ENCODE assay signal across 16 cellular contexts in genomic region chr2:10629819-10630532, GRCh38. TPM values are rescaled to one million over a fixed set of nuclear protein-coding genes. Genes with fewer than 3 reads are reported as not detected.
DNase-seq lines count a peak whose midpoint lies in the region; ATAC-seq, FAIRE-seq and TF ChIP-seq lines count a peak whose summit lies in the region.
"Had no signal": no experiment of that assay in that cellular context is flagged by ENCODE, and none has a peak within 500 bp of the region (broad histone marks: within the 10 kb centered on the region; RNA-seq: fewer than 3 reads in every experiment).

No MANE protein-coding gene starts in this region.

- no peak overlapping the region; the same call in none of the 2 replicates for H3K4me2 ChIP-seq in HepG2 (ENCODE audit: low read depth, low read length)

- peak; percentile 18 for FAIRE-seq in HepG2 (lab: Jason Lieb, UNC)
- FAIRE-seq in small intestine (lab: Jason Lieb, UNC) = no peak
- FAIRE-seq: HTR-8/SVneo had no signal

- peaks cover 3 to 10% of the 10 kb centered on the region in 2 experiments for H3K36me3 ChIP-seq in HepG2 (replicated peaks in 1 of 2; ENCODE audit: control insufficient read depth in 1 of 2, insufficient read depth in 2 of 2, low read length in 2 of 2)
- no peaks in the 10 kb centered on the region for H3K36me3 ChIP-seq in right lobe of liver
- peaks cover 0 to 4% of the 10 kb centered on the region in 2 donors for H3K36me3 ChIP-seq in body of pancreas (replicated peaks in 1 of 2; ENCODE audit: insufficient read depth in 1 of 2, low read depth in 2 of 2)
- H3K36me3 ChIP-seq in small intestine (ENCODE audit: control insufficient read depth in 2 of 2, insufficient read depth in 2 of 2, low read length in 2 of 2) = peaks cover 0 to 2% of the 10 kb centered on the region in 2 donors

- TF ChIP-seq POLR2A in HepG2 (IDR thresholded peaks at IDR 0.05; ENCODE audit: insufficient read depth in 1 of 2, low read depth in 2 of 2, low read length in 2 of 2) = no peak
- no peak for TF ChIP-seq POLR2A in right lobe of liver (IDR thresholded peaks at IDR 0.05)
- no peak for TF ChIP-seq POLR2A in body of pancreas (IDR thresholded peaks at IDR 0.05)

- peak in 1 of 2 experiments; percentile 43; a peak in 1 of 4 replicates for TF ChIP-seq EP300 in HepG2 (IDR thresholded peaks at IDR 0.05; ENCODE audit: low read depth in 2 of 2, low read length in 2 of 2)
- TF ChIP-seq EP300 in HepG2 (CRISPR knock-in tag; IDR thresholded peaks at IDR 0.05; ENCODE audit: borderline replicate concordance) = no peak

- CTCF ChIA-PET in HepG2 (lab: Yijun Ruan, JAX; ENCODE audit: low intra/inter-chr PET ratio, low total read pairs) = no interaction called here

- BruUV-seq in HepG2 (replicated peaks; lab: Mats Ljungman, UMichigan) = no TSS peak

- TF ChIP-seq RAD21 in HepG2 (CRISPR knock-in tag; IDR thresholded peaks at IDR 0.05) = no peak

- H3K27me3 Mint-ChIP-seq in activated CD4-positive, alpha-beta T cell treated with anti-CD3 and anti-CD28 coated beads, Interleukin-2, amount 10 ng/mL, durations not matched to agents 24 days and 14 days = no peaks in the 10 kb centered on the region
- H3K27me3 Mint-ChIP-seq: B cell; CD4-positive, alpha-beta memory T cell had no signal

- H3K36me3 Mint-ChIP-seq in activated CD4-positive, alpha-beta T cell treated with anti-CD3 and anti-CD28 coated beads, Interleukin-2, amount 10 ng/mL, durations not matched to agents 24 days and 14 days (ENCODE audit: low read depth) = peaks cover 41% of the 10 kb centered on the region

- peak; percentile 80 for ATAC-seq in HepG2
- no peak for ATAC-seq in right lobe of liver
- peak; percentile 42 for ATAC-seq in body of pancreas

- H3K27ac ChIP-seq in HepG2 (ENCODE audit: extremely low read length, insufficient read depth, low read length) (peak overlapping the region; percentile 34), right lobe of liver (no peak overlapping the region), body of pancreas (no peak overlapping the region), small intestine (ENCODE audit: low read depth in 1 of 2, low read length in 1 of 2) (no peak overlapping the region)

- H2AFZ ChIP-seq in HepG2 (ENCODE audit: low read length) = no peak overlapping the region

- H3K4me3 ChIP-seq in HepG2 (replicated peaks in 1 of 3; ENCODE audit: insufficient read depth in 1 of 3, low read depth in 2 of 3, low read length in 3 of 3) (no peak overlapping the region), right lobe of liver (no peak overlapping the region), body of pancreas (no peak overlapping the region), small intestine (ENCODE audit: low read depth in 1 of 2, low read length in 2 of 2) (no peak overlapping the region)

- H3K9me3 Mint-ChIP-seq in activated CD4-positive, alpha-beta T cell treated with anti-CD3 and anti-CD28 coated beads, Interleukin-2, amount 10 ng/mL, durations not matched to agents 24 days and 14 days = no peaks in the 10 kb centered on the region
- H3K9me3 Mint-ChIP-seq: CD4-positive, alpha-beta memory T cell; H9 had no signal

- H3K4me1 Mint-ChIP-seq in activated CD4-positive, alpha-beta T cell treated with anti-CD3 and anti-CD28 coated beads, Interleukin-2, amount 10 ng/mL, durations not matched to agents 24 days and 14 days = peaks cover 32% of the 10 kb centered on the region
- H3K4me1 Mint-ChIP-seq: B cell, H9 had no signal

- intact Hi-C loops in activated CD4-positive, alpha-beta T cell treated with anti-CD3 and anti-CD28 coated beads, Interleukin-2, amount 10 ng/mL, durations not matched to agents 24 days and 14 days (cut with micrococcal nuclease) = no loop called here
- intact Hi-C loops in HepG2 (cut with micrococcal nuclease; ENCODE audit: unreplicated experiment) (no loop called here), right lobe of liver (cut with DNase I) (no loop called here), body of pancreas (cut with DNase I) (no loop called here)

- peak; percentile 24 for DNase-seq in activated CD4-positive, alpha-beta T cell treated with anti-CD3 and anti-CD28 coated beads for 48 hours
- no peak for DNase-seq in activated CD4-positive, alpha-beta T cell treated with anti-CD3 and anti-CD28 coated beads, Interleukin-2, amount 10 ng/mL, durations not matched to agents 24 days and 14 days
- DNase-seq in HepG2 (ENCODE audit: low spot score) (peak; percentile 82), right lobe of liver (no peak), body of pancreas (no peak), small intestine (peak; percentile 43), NCI-H526 (lab: John Stamatoyannopoulos, UW) (no peak), DMS53 treated with DMSO at 0.1 percent for 48 hours (lab: John Stamatoyannopoulos, UW; ENCODE audit: unreplicated experiment) (no peak)
- DNase-seq: 8988T; C1 segment of cervical spinal cord; CD4-positive, alpha-beta memory T cell; GF-D8; GOT3; H9 had no signal

- H3K27me3 ChIP-seq in HepG2 (ENCODE audit: control insufficient read depth in 1 of 2, insufficient read depth in 2 of 2, low read length in 2 of 2) = no peaks in the 10 kb centered on the region
- H3K27me3 ChIP-seq in right lobe of liver = no peaks in the 10 kb centered on the region
- no peaks in the 10 kb centered on the region for H3K27me3 ChIP-seq in body of pancreas
- H3K27me3 ChIP-seq in small intestine (ENCODE audit: control insufficient read depth in 2 of 2, insufficient read depth in 2 of 2, low read length in 2 of 2) = no peaks in the 10 kb centered on the region

- no peaks in the 10 kb centered on the region for H3K79me2 ChIP-seq in HepG2 (ENCODE audit: insufficient read depth, low read length)

- 76% methylated on average over 8 of the region's 8 CpGs for WGBS in HepG2 (ENCODE audit: low lambda C conversion rate)
- WGBS in right lobe of liver (ENCODE audit: insufficient coverage, low coverage, low lambda C conversion rate, missing lambda C conversion rate) = 91% methylated on average over 8 of the region's 8 CpGs
- WGBS in body of pancreas, 2 donors = 63 to 66% methylated on average over 8 of the region's 8 CpGs
- 80 to 90% (median 83%) methylated on average over 8 of the region's 8 CpGs for WGBS in small intestine, 3 donors

- H3K4me1 ChIP-seq in HepG2 (ENCODE audit: insufficient read depth, low read length) (peaks cover 36% of the 10 kb centered on the region), right lobe of liver (no peaks in the 10 kb centered on the region), body of pancreas (peaks cover 8% of the 10 kb centered on the region), small intestine (ENCODE audit: control insufficient read depth in 2 of 2, insufficient read depth in 1 of 2, low read depth in 1 of 2, low read length in 1 of 2) (peaks cover 0 to 8% of the 10 kb centered on the region in 2 donors)

- in situ Hi-C loops in HepG2 (cut with HindIII; ENCODE audit: extremely low pct_ligation_motif_present, low pct_unique_long_range_greater_than_20kb) = no loop called here

- H3K9ac ChIP-seq in HepG2 (ENCODE audit: insufficient read depth, low read depth, low read length) = no peak overlapping the region

- POLR2A ChIA-PET in HepG2 (lab: Yijun Ruan, JAX) = interaction anchor here (1.4 to 1.6 kb wide), 2 partner anchors 15 to 59 kb away, joined by 3 to 4 read pairs; no protein-coding TSS in a partner anchor

- H4K20me1 ChIP-seq in HepG2 (ENCODE audit: insufficient read depth, low read length) = no peaks in the 10 kb centered on the region

- H3K27ac Mint-ChIP-seq in activated CD4-positive, alpha-beta T cell treated with anti-CD3 and anti-CD28 coated beads, Interleukin-2, amount 10 ng/mL, durations not matched to agents 24 days and 14 days = no peak overlapping the region
- H3K27ac Mint-ChIP-seq: B cell had no signal

- no peak for TF ChIP-seq CTCF in HepG2 (CRISPR knock-in tag; IDR thresholded peaks at IDR 0.05)
- no peak for TF ChIP-seq CTCF in right lobe of liver (IDR thresholded peaks at IDR 0.05)
- no peak for TF ChIP-seq CTCF in body of pancreas (IDR thresholded peaks at IDR 0.05)

- H3K4me3 Mint-ChIP-seq in activated CD4-positive, alpha-beta T cell treated with anti-CD3 and anti-CD28 coated beads, Interleukin-2, amount 10 ng/mL, durations not matched to agents 24 days and 14 days = no peak overlapping the region
- H3K4me3 Mint-ChIP-seq: B cell; CD4-positive, alpha-beta memory T cell; H9 had no signal

- H3K9me3 ChIP-seq in HepG2 (ENCODE audit: low read length) = no peaks in the 10 kb centered on the region
- H3K9me3 ChIP-seq in right lobe of liver = no peaks in the 10 kb centered on the region
- H3K9me3 ChIP-seq in body of pancreas = no peaks in the 10 kb centered on the region
- no peaks in the 10 kb centered on the region for H3K9me3 ChIP-seq in small intestine (ENCODE audit: control insufficient read depth, low read depth)

RNA-seq across cellular contexts. Expression of gene NOL10, which starts 59.8 kb away (rescaled TPM):
- total RNA-seq in activated CD4-positive, alpha-beta T cell treated with anti-CD3 and anti-CD28 coated beads, Interleukin-2, amount 10 ng/mL, durations not matched to agents 24 days and 14 days = 44.9 and 50.9 TPM in 2 replicates
- total RNA-seq in HepG2 (2016; rRNA removed; fragmentation: Illumina TruSeq; extraction: Trizol) (63.0 and 93.7 TPM in 2 replicates), right lobe of liver (10 to 100 TPM in 5 of 6 experiments, 1 to 10 TPM in 1; 7.9 to 16.7 (median 11.5) TPM), body of pancreas (10 to 100 TPM; 13.0 to 14.8 TPM)
- total RNA-seq in HepG2 (2016; cell fraction: cytosol; rRNA removed; fragmentation: Illumina TruSeq; extraction: Trizol; ENCODE audit: low read depth) = 30.6 and 36.8 TPM in 2 replicates
- 58.7 and 94.5 TPM in 2 replicates for total RNA-seq in HepG2 (2016; cell fraction: insoluble cytoplasmic fraction; rRNA removed; fragmentation: Illumina TruSeq; extraction: Trizol)
- total RNA-seq in HepG2 (2016; cell fraction: membrane; rRNA removed; fragmentation: Illumina TruSeq; extraction: Trizol) = 26.0 and 30.7 TPM in 2 replicates
- 48.0 TPM in 2 replicates for total RNA-seq in HepG2 (2016; cell fraction: nucleus; rRNA removed; fragmentation: Illumina TruSeq; extraction: Trizol)
- polyA plus RNA-seq in HepG2 (2011; rRNA removed) (20.1 and 23.0 TPM in 2 replicates), small intestine (10 to 100 TPM in 1 of 3 donors, 1 to 10 TPM in 2; 7.8 to 14.4 (median 9.6) TPM)
- 9.8 and 14.8 TPM in 2 replicates for polyA plus RNA-seq in HepG2 (2011; cell fraction: cytosol; rRNA removed)
- polyA plus RNA-seq in HepG2 (2011; cell fraction: nucleus; rRNA removed) = 13.3 and 15.1 TPM in 2 replicates
- polyA plus RNA-seq in HepG2 (2012) = 20.6 and 28.7 TPM in 2 replicates
- polyA plus RNA-seq in HepG2 (2016; cell fraction: cytosol; fragmentation: Illumina TruSeq; extraction: Trizol; ENCODE audit: low read depth) = 7.3 and 8.1 TPM in 2 replicates
- polyA plus RNA-seq in HepG2 (2016; cell fraction: insoluble cytoplasmic fraction; fragmentation: Illumina TruSeq; extraction: Trizol; ENCODE audit: low read depth) = 76.1 and 78.2 TPM in 2 replicates
- 13.2 and 13.8 TPM in 2 replicates for polyA plus RNA-seq in HepG2 (2016; cell fraction: membrane; fragmentation: Illumina TruSeq; extraction: Trizol; ENCODE audit: low read depth)
- 41.1 and 41.6 TPM in 2 replicates for polyA plus RNA-seq in HepG2 (2016; cell fraction: nucleus; fragmentation: Illumina TruSeq; extraction: Trizol; ENCODE audit: insufficient read depth, low read depth)
- 20.5 and 33.9 TPM in 2 replicates for polyA minus RNA-seq in HepG2 (2011; rRNA and poly(A)+ RNA removed; ENCODE audit: low replicate concordance)
- polyA minus RNA-seq in HepG2 (2011; cell fraction: cytosol; rRNA and poly(A)+ RNA removed) = 24.4 and 25.4 TPM in 2 replicates
- 53.0 and 56.7 TPM in 2 replicates for polyA minus RNA-seq in HepG2 (2011; cell fraction: nucleus; rRNA and poly(A)+ RNA removed)

Comparison
In these comparisons a context has a peak if more than half of its experiments do, and no peak if none do; other contexts are left out.
1. DNase-seq: peak in activated CD4-positive, alpha-beta T cell treated with anti-CD3 and anti-CD28 coated beads for 48 hours (single experiment), HepG2 (single experiment) and small intestine (single experiment); none in activated CD4-positive, alpha-beta T cell treated with anti-CD3 and anti-CD28 coated beads, Interleukin-2, amount 10 ng/mL, durations not matched to agents 24 days and 14 days (single experiment), right lobe of liver (0 of 3), body of pancreas (0 of 4), NCI-H526 (0 of 2) and DMS53 treated with DMSO at 0.1 percent for 48 hours (single experiment).
2. ATAC-seq: peak in HepG2 (single experiment) and body of pancreas (single experiment); none in right lobe of liver (0 of 4).